Comparison of ENCODE assay signal across 8 cellular contexts in genomic region chr3:187773233-187773962, GRCh38. TPM values are rescaled to one million over a fixed set of nuclear protein-coding genes. Genes with fewer than 3 reads are reported as not detected.
DNase-seq lines count a peak whose midpoint lies in the region; ATAC-seq, FAIRE-seq and TF ChIP-seq lines count a peak whose summit lies in the region.

No MANE protein-coding gene starts in this region.

- H3K4me3 ChIP-seq in coronary artery = peak overlapping the region; percentile 20
- H3K4me3 ChIP-seq in prostate gland = no peak overlapping the region
- no peak overlapping the region for H3K4me3 ChIP-seq in osteoblast (ENCODE audit: insufficient read depth, low read length)

- H3K27me3 ChIP-seq in prostate gland (replicated peaks; ENCODE audit: insufficient read depth) (no peaks in the 10 kb centered on the region), osteoblast (ENCODE audit: insufficient read depth, low read length) (no peaks in the 10 kb centered on the region)

- no peak for TF ChIP-seq CTCF in coronary artery (IDR thresholded peaks at IDR 0.05)
- no peak for TF ChIP-seq CTCF in prostate gland (IDR thresholded peaks at IDR 0.05)
- TF ChIP-seq CTCF in osteoblast (IDR thresholded peaks at IDR 0.05; ENCODE audit: extremely low read depth, low read depth, low read length) = no peak

- TF ChIP-seq POLR2A in GM12892 (IDR thresholded peaks at IDR 0.05; ENCODE audit: low read depth, low read length) (no peak), prostate gland (IDR thresholded peaks at IDR 0.05) (no peak)

- H3K9me3 ChIP-seq in prostate gland = no peaks in the 10 kb centered on the region
- H3K9me3 ChIP-seq in osteoblast (ENCODE audit: low read depth, low read length) = no peaks in the 10 kb centered on the region

- FAIRE-seq in GM12892 (lab: Jason Lieb, UNC) = peak; percentile 85

- WGBS in prostate gland = 85% methylated on average over 17 of the region's 17 CpGs

- peak; percentile 73 for ATAC-seq in GM21390 (IDR thresholded peaks at IDR 0.05; ENCODE audit: unreplicated experiment)
- peak; percentile 76 for ATAC-seq in HG03342 (IDR thresholded peaks at IDR 0.05; ENCODE audit: unreplicated experiment)

- no peaks in the 10 kb centered on the region for H3K79me2 ChIP-seq in osteoblast (ENCODE audit: insufficient read depth, low read length)

- peak overlapping the region in 1 of 2 donors; percentile 42 for H3K27ac ChIP-seq in coronary artery
- no peak overlapping the region for H3K27ac ChIP-seq in prostate gland
- no peak overlapping the region for H3K27ac ChIP-seq in osteoblast (ENCODE audit: low read depth, low read length)

- H2AFZ ChIP-seq in osteoblast (ENCODE audit: low read length) = no peak overlapping the region

- H3K4me1 ChIP-seq in prostate gland (replicated peaks) (no peaks in the 10 kb centered on the region), osteoblast (ENCODE audit: insufficient read depth, low read length) (peaks cover 3% of the 10 kb centered on the region)

- H4K20me1 ChIP-seq in osteoblast (ENCODE audit: insufficient read depth, low read length) = no peaks in the 10 kb centered on the region

- DNase-seq in GM12892 (ENCODE audit: insufficient read length) (peak; percentile 17), coronary artery (ENCODE audit: low spot score) (no peak), prostate gland (ENCODE audit: low spot score) (no peak), osteoblast (ENCODE audit: insufficient read length, low spot score, missing footprints) (no peak), NCI-H774 (lab: John Stamatoyannopoulos, UW) (no peak), islet precursor cell (no peak)

- H3K36me3 ChIP-seq in prostate gland = no peaks in the 10 kb centered on the region
- no peaks in the 10 kb centered on the region for H3K36me3 ChIP-seq in osteoblast (ENCODE audit: insufficient read depth, low read length)

- intact Hi-C loops in prostate gland (cut with DNase I) = no loop called here

- no peak overlapping the region for H3K4me2 ChIP-seq in osteoblast (ENCODE audit: insufficient read depth, low read length)

RNA-seq across cellular contexts. Expression of gene BCL6, which starts 28.1 kb away (rescaled TPM):
- 0.15 TPM for polyA plus RNA-seq in GM12892 (2012; ENCODE audit: missing spikeins)
- total RNA-seq in prostate gland (100 to 1,000 TPM in 1 of 2 donors, 10 to 100 TPM in 1; 50.1 to 105 TPM), osteoblast (35.4 and 40.2 TPM in 2 replicates)
